In the genomic region with DNA sequence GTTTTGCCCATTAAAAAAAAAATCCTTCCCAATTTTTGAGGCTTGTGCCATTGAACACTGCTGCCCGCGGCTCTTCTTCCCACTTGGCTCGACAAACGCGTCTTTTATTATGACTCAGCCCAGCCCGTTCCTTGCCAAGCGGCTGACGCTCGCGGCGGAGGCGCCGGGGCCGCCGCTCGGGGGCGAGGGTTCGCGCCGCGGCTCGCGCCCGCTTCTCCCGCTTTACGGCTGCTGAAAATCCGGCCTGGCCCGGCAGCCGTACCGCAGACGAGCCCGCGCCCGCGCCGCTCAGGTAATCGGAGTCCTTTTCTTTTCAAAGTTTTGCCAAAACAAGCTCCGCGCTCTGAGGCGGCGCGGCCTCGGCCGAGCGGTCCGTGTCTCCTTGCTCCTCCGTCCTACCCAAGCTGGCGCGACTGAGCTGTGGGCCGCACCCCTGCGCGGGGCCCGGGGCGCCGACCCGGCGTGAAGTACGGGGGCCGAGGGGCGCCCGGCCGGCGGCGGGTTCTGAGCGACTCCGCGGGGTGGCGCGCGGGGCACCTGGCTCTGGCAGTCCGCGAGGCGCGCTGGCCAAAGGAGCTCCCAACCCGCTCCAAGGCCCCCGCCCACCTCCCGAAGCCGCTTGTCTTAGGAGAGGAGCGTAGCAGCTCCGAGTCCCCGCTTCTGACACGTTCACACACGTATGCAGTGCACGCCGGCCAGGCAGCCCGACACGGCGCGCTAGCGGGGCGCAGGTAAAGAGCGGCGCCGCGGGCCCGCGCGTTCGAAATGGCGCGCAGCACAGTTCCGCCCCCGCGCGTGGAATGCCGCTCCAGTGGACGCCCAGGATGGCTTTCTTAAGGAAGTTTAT, we compare ENCODE assay signal across 8 cellular contexts.
DNase-seq lines count a peak whose midpoint lies in the region; ATAC-seq and TF ChIP-seq lines count a peak whose summit lies in the region.

No MANE protein-coding gene starts in this region.

- CTCF ChIA-PET in MCF 10A (lab: Yijun Ruan, JAX): interaction anchor here (0.5 to 1.9 kb wide), 10 partner anchors 9 to 706 kb away, joined by 3 to 9 read pairs (median 3); no protein-coding TSS in a partner anchor

- peaks cover 10% of the 10 kb centered on the region for H3K4me1 Mint-ChIP-seq in MCF 10A (ENCODE audit: insufficient read depth, unreplicated experiment)

- H3K36me3 ChIP-seq in iPS-18a (ENCODE audit: control insufficient read depth, low read depth, low read length): no peaks in the 10 kb centered on the region
- no peaks in the 10 kb centered on the region for H3K36me3 ChIP-seq in sigmoid colon

- H3K9me3 Mint-ChIP-seq in MCF 10A (ENCODE audit: unreplicated experiment): no peaks in the 10 kb centered on the region

- H3K4me3 ChIP-seq in GM12875 (ENCODE audit: low read depth, low read length) (peak overlapping the region; percentile 66), iPS-18a (ENCODE audit: low read length) (peak overlapping the region; percentile 81), sigmoid colon (peak overlapping the region; percentile 77 to 86 (median 84))

- no peak overlapping the region for H3K4me3 Mint-ChIP-seq in MCF 10A (ENCODE audit: unreplicated experiment)

- TF ChIP-seq EP300 in sigmoid colon (IDR thresholded peaks at IDR 0.05): no peak

- H3K27ac Mint-ChIP-seq in MCF 10A (ENCODE audit: low read depth, unreplicated experiment): no peak overlapping the region

- peak; percentile 97 for DNase-seq in NCI-H1105 (lab: John Stamatoyannopoulos, UW)
- peak; percentile 48 to 81 for DNase-seq in SW 1271 (lab: John Stamatoyannopoulos, UW)
- DNase-seq in MCF 10A (ENCODE audit: unreplicated experiment): peak; percentile 92
- DNase-seq in sigmoid colon: peak; percentile 94
- no peak for DNase-seq in GM19240 (ENCODE audit: insufficient read length, low spot score)

- POLR2A ChIA-PET in MCF 10A (lab: Yijun Ruan, JAX): interaction anchor here (0.6 to 2.6 kb wide), 20 partner anchors 9 to 1989 kb away, joined by 3 to 26 read pairs (median 4); no protein-coding TSS in a partner anchor

- TF ChIP-seq CTCF in GM12875 (IDR thresholded peaks at IDR 0.05; ENCODE audit: borderline replicate concordance, insufficient read depth, low read depth, low read length): no peak
- TF ChIP-seq CTCF in MCF 10A (IDR thresholded peaks at IDR 0.05; ENCODE audit: unreplicated experiment): no peak
- no peak for TF ChIP-seq CTCF in sigmoid colon (IDR thresholded peaks at IDR 0.05)

- peak; percentile 72 for ATAC-seq in HG02678 (IDR thresholded peaks at IDR 0.05; ENCODE audit: unreplicated experiment)

- H3K9ac ChIP-seq in iPS-18a (ENCODE audit: low read length): peak overlapping the region; percentile 79

- H3K36me3 Mint-ChIP-seq in MCF 10A (ENCODE audit: insufficient read depth, unreplicated experiment): no peaks in the 10 kb centered on the region

- H3K9me3 ChIP-seq in iPS-18a (ENCODE audit: control insufficient read depth, low read depth, low read length): no peaks in the 10 kb centered on the region
- H3K9me3 ChIP-seq in sigmoid colon: no peaks in the 10 kb centered on the region

- TF ChIP-seq POLR2A in sigmoid colon (IDR thresholded peaks at IDR 0.05): peak in 1 of 2 donors; percentile 7

- no peaks in the 10 kb centered on the region for H3K27me3 Mint-ChIP-seq in MCF 10A (ENCODE audit: insufficient read depth, unreplicated experiment)

- H3K27me3 ChIP-seq in iPS-18a (ENCODE audit: control insufficient read depth, insufficient read depth, low read length) (no peaks in the 10 kb centered on the region), sigmoid colon (no peaks in the 10 kb centered on the region)

- TSS peak; percentile 64 for BruUV-seq in MCF 10A (replicated peaks; lab: Mats Ljungman, UMichigan)

- H3K27ac ChIP-seq in iPS-18a (ENCODE audit: low read length) (peak overlapping the region; percentile 52), sigmoid colon (peak overlapping the region; percentile 96 to 99 (median 98))

- intact Hi-C loops in MCF 10A (cut with micrococcal nuclease) (loop anchor here (2.0 to 5.0 kb wide), 2 partner anchors 510 to 706 kb away; no protein-coding TSS in a partner anchor), sigmoid colon (cut with DNase I) (loop anchor here (2.0 kb wide), 1 partner anchor 1044 kb away; a partner anchor contains a TSS)

- peaks cover 32% of the 10 kb centered on the region for H3K4me1 ChIP-seq in iPS-18a (ENCODE audit: control insufficient read depth, low read depth, low read length)
- peaks cover 0 to 32% (median 20%) of the 10 kb centered on the region in 4 donors for H3K4me1 ChIP-seq in sigmoid colon

- 0% methylated on average over 107 of the region's 107 CpGs for WGBS in sigmoid colon, 2 donors
